Comparison of ENCODE assay signal across 9 cellular contexts in the genomic region with DNA sequence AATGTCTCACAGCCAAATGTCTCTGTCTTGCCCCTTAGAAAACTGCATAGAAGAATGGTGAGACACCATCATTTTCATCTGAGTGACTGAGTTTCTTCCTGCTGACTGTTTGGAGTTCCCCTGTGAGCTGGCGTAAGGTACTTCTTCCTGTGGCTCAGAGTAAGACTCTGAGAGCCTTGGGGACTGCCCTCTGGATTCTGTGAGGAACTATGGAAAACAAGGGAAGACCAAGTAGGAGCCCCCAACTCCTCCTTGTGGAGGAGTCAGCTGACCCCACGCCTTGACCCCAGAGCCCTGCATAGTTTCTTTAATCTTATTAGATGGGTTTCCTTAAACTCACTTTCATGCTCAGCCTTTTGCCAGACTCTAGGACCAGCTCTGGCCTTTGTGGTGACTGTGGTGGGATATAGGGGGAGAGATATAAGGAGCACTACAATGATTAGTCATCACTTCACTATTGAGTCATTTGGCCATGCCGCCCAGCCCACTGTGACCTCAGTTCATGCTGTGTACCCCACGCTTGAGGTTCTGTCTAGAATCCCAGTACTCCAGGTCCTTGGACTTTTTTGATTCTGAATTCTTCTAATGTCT. TPM values are rescaled to one million over a fixed set of nuclear protein-coding genes. Genes with fewer than 3 reads are reported as not detected.
DNase-seq lines count a peak whose midpoint lies in the region; ATAC-seq and TF ChIP-seq lines count a peak whose summit lies in the region.
"Had no signal": no experiment of that assay in that cellular context is flagged by ENCODE, and none has a peak within 500 bp of the region (broad histone marks: within the 10 kb centered on the region; RNA-seq: fewer than 3 reads in every experiment).

No MANE protein-coding gene starts in this region.

- H3K4me3 ChIP-seq in mesodermal cell (ENCODE audit: extremely low read depth, insufficient read depth, low read length, poor library complexity, severe bottlenecking), result no peak overlapping the region
- no peak overlapping the region for H3K4me3 ChIP-seq in esophagus squamous epithelium

- H3K36me3 ChIP-seq in KOPT-K1 (ENCODE audit: insufficient read depth, low read length) (peaks cover 63% of the 10 kb centered on the region), mesodermal cell (ENCODE audit: control insufficient read depth, insufficient read depth, low read length) (peaks cover 32% of the 10 kb centered on the region), esophagus squamous epithelium (no peaks in the 10 kb centered on the region)

- TF ChIP-seq POLR2A in esophagus squamous epithelium (IDR thresholded peaks at IDR 0.05), result no peak

- no TSS peak for BruUV-seq in Calu3 (replicated peaks; lab: Mats Ljungman, UMichigan)

- WGBS in mesodermal cell (ENCODE audit: insufficient coverage in 2 of 2), 2 experiments, result 96 to 100% methylated on average over 2 of the region's 4 CpGs
- WGBS in esophagus squamous epithelium, 2 donors, result 56 to 78% methylated on average over 4 of the region's 4 CpGs

- H3K27ac ChIP-seq in KOPT-K1 (ENCODE audit: low read depth, low read length, poor library complexity, severe bottlenecking) (peak overlapping the region; percentile 100), mesodermal cell (ENCODE audit: low read depth, low read length, severe bottlenecking) (peak overlapping the region; percentile 65), esophagus squamous epithelium (peak overlapping the region in 1 of 4 donors; percentile 32)
- H3K27ac ChIP-seq: HL-60 had no signal

- CTCF ChIA-PET in Calu3 (lab: Charles Lee), result interaction anchor here (0.7 kb wide), 1 partner anchor 638 kb away, joined by 3 read pairs; no protein-coding TSS in a partner anchor

- no peak for DNase-seq in Calu3
- peak; percentile 24 for DNase-seq in activated T-cell treated with anti-CD3 and anti-CD28 coated beads for 4 hours
- DNase-seq in NCI-H1105 treated with DMSO at 0.1 percent for 48 hours (lab: John Stamatoyannopoulos, UW), result no peak
- no peak for DNase-seq in esophagus squamous epithelium (lab: John Stamatoyannopoulos, UW)
- no peak for DNase-seq in DMS153 treated with DMSO at 0.1 percent for 48 hours (lab: John Stamatoyannopoulos, UW; ENCODE audit: unreplicated experiment)

- H3K4me1 ChIP-seq in mesodermal cell (ENCODE audit: control insufficient read depth, insufficient read depth, low read length, poor library complexity, severe bottlenecking) (peaks cover 22% of the 10 kb centered on the region), esophagus squamous epithelium (peaks cover 0 to 45% (median 25%) of the 10 kb centered on the region in 3 donors)

- no peak for TF ChIP-seq CTCF in Calu3 (IDR thresholded peaks at IDR 0.05; ENCODE audit: unreplicated experiment)
- TF ChIP-seq CTCF in esophagus squamous epithelium (IDR thresholded peaks at IDR 0.05), result no peak

- no peaks in the 10 kb centered on the region for H3K9me3 ChIP-seq in KOPT-K1 (ENCODE audit: insufficient read depth, low read length, poor library complexity, severe bottlenecking)
- H3K9me3 ChIP-seq in mesodermal cell (ENCODE audit: control insufficient read depth, low read length), result no peaks in the 10 kb centered on the region
- H3K9me3 ChIP-seq in esophagus squamous epithelium, result no peaks in the 10 kb centered on the region

- H3K4me3 Mint-ChIP-seq in Calu3 (ENCODE audit: low read depth, unreplicated experiment), result no peak overlapping the region

- peaks cover 20% of the 10 kb centered on the region for H3K36me3 Mint-ChIP-seq in Calu3 (ENCODE audit: insufficient read depth, unreplicated experiment)

- no peaks in the 10 kb centered on the region for H3K27me3 Mint-ChIP-seq in Calu3 (ENCODE audit: unreplicated experiment)

- intact Hi-C loops in Calu3 (cut with micrococcal nuclease; ENCODE audit: unreplicated experiment) (no loop called here), esophagus squamous epithelium (cut with DNase I) (no loop called here)

- H3K4me1 Mint-ChIP-seq in Calu3 (ENCODE audit: low read depth, unreplicated experiment), result peaks cover 42% of the 10 kb centered on the region

- peak overlapping the region; percentile 73 for H3K27ac Mint-ChIP-seq in Calu3 (ENCODE audit: unreplicated experiment)

- peak; percentile 66 for ATAC-seq in GM21576 (IDR thresholded peaks at IDR 0.05; ENCODE audit: unreplicated experiment)

- H3K27me3 ChIP-seq in esophagus squamous epithelium, result no peaks in the 10 kb centered on the region

- no peaks in the 10 kb centered on the region for H3K9me3 Mint-ChIP-seq in Calu3 (ENCODE audit: low read depth, unreplicated experiment)

RNA-seq across cellular contexts. Expression of gene FAM133B, which starts 51.8 kb away (rescaled TPM):
- total RNA-seq in Calu3 (2022) (26.4 and 30.0 TPM in 2 replicates), esophagus squamous epithelium (10 to 100 TPM in 3 of 4 donors, 1 to 10 TPM in 1; 8.5 to 24.4 (median 18.2) TPM)
- polyA plus RNA-seq in mesodermal cell (2013, experiment 1 of 2), result 20.7 TPM
- polyA plus RNA-seq in mesodermal cell (2013, experiment 2 of 2), result 22.6 TPM
